8 cellular contexts compared by ENCODE assay signal in the genomic region with DNA sequence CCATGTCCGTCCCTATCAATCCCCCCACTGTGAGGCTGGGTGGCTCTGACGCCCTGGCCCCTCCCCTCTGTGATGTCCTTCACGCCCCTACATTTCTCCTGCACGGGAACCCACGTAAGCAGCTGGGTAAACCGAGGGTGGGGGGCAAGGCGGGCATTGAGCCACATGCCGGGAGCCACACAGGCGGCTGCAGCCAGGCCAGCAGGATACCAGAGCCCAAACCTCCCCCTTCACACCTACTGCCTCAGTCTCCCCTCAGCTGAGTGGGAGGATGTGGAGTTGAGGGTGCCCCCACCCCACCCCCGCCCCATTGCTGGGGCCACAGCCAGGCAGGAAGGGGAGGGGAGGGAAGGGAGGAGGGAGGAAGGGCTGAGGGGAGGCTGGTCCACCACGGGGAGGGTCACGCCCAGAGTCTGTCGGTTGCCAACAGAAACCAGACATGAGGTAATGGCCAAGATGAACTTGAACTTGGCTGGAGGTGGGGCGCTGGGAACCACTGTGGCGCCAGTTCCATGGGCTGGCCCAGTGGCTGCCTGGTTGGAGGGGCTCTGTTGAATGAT. TPM values are rescaled to one million over a fixed set of nuclear protein-coding genes. Genes with fewer than 3 reads are reported as not detected.
A peak's percentile ranks its signal among the peaks of the same experiment; 100 is the strongest.
DNase-seq lines count a peak whose midpoint lies in the region; ATAC-seq and TF ChIP-seq lines count a peak whose summit lies in the region.

No MANE protein-coding gene starts in this region.

- H2AFZ ChIP-seq in IMR-90 (replicated peaks; ENCODE audit: low read length, poor library complexity), result peak overlapping the region; percentile 72

- H3K27me3 ChIP-seq in IMR-90 (ENCODE audit: control insufficient read depth, insufficient read depth, low read length) (no peaks in the 10 kb centered on the region), kidney epithelial cell (ENCODE audit: control insufficient read depth, insufficient read depth, low read length) (no peaks in the 10 kb centered on the region)

- POLR2A ChIA-PET in IMR-90 (lab: Charles Lee; ENCODE audit: unreplicated experiment), result no interaction called here

- ATAC-seq in IMR-90 (ENCODE audit: low read depth) (peak; percentile 90), GM18519 (IDR thresholded peaks at IDR 0.05; ENCODE audit: low FRiP score, unreplicated experiment) (no peak), GM19023 (IDR thresholded peaks at IDR 0.05; ENCODE audit: unreplicated experiment) (no peak)

- H3K18ac ChIP-seq in IMR-90 (ENCODE audit: low read depth, low read length), result no peak overlapping the region

- H3K56ac ChIP-seq in IMR-90 (ENCODE audit: extremely low read depth, insufficient read depth, low read length), result no peak overlapping the region

- H3K23ac ChIP-seq in IMR-90 (ENCODE audit: low read depth, low read length), result peak overlapping the region; percentile 24; the same call in 1 of the 2 replicates

- H3K36me3 ChIP-seq in IMR-90 (ENCODE audit: control insufficient read depth, insufficient read depth, low read length) (peaks cover 42% of the 10 kb centered on the region), kidney epithelial cell (ENCODE audit: control insufficient read depth, insufficient read depth, low read length) (peaks cover 1% of the 10 kb centered on the region)

- TF ChIP-seq POLR2A in IMR-90 (IDR thresholded peaks at IDR 0.05; ENCODE audit: low read depth, low read length), result peak; percentile 34; the same call in 1 of the 2 replicates

- peak overlapping the region; percentile 67 for H3K4ac ChIP-seq in IMR-90 (ENCODE audit: low read depth, low read length)

- 0 out of 2 replicates have a peak overlapping the region, but pooled peaks have one; percentile 17 for H3K4me2 ChIP-seq in IMR-90 (ENCODE audit: low read depth, low read length)

- dilution Hi-C loops in IMR-90 (cut with HindIII; ENCODE audit: low sequenced_read_pairs, unreplicated experiment), result no loop called here

- H3K79me1 ChIP-seq in IMR-90 (ENCODE audit: low read depth in 1 of 2, low read length in 2 of 2), result peaks cover 37 to 70% of the 10 kb centered on the region in 2 experiments

- H2AK9ac ChIP-seq in IMR-90 (replicated peaks; ENCODE audit: low read depth, low read length, poor library complexity), result peak overlapping the region; percentile 90

- DNase-seq in IMR-90, result peak; percentile 94
- DNase-seq in cerebellar cortex (ENCODE audit: low spot score), result peak; percentile 42
- DNase-seq in kidney epithelial cell (ENCODE audit: low read depth), result peak; percentile 82
- peak; percentile 86 for DNase-seq in stromal cell of bone marrow (ENCODE audit: low read depth)
- DNase-seq in GM10266 (ENCODE audit: extremely low spot score), result no peak
- DNase-seq in activated CD4-positive, alpha-beta T cell treated with anti-CD3 and anti-CD28 coated beads, Interleukin-2, amount 50 U/mL, for 4 hours, result no peak

- H4K8ac ChIP-seq in IMR-90 (ENCODE audit: low read depth in 2 of 2, low read length in 2 of 2), result peak overlapping the region; percentile 51 to 74; a peak in 2 of 4 replicates

- no peaks in the 10 kb centered on the region for H3K9me3 ChIP-seq in IMR-90 (ENCODE audit: control insufficient read depth, insufficient read depth, low read length)

- in situ Hi-C loops in IMR-90 (cut with MboI; ENCODE audit: low sequenced_read_pairs), result no loop called here

- H3K14ac ChIP-seq in IMR-90 (replicated peaks; ENCODE audit: low read depth, low read length), result peak overlapping the region; percentile 50; the same call in 1 of the 2 replicates

- BruUV-seq in IMR-90 (replicated peaks; lab: Mats Ljungman, UMichigan), result no TSS peak

- H4K20me1 ChIP-seq in IMR-90 (ENCODE audit: insufficient read depth, low read length), result peaks cover 48% of the 10 kb centered on the region

- intact Hi-C loops in IMR-90 (cut with micrococcal nuclease), result no loop called here

- H3K4me1 ChIP-seq in IMR-90 (ENCODE audit: control insufficient read depth, insufficient read depth, low read length), result peaks cover 29% of the 10 kb centered on the region

- H2BK120ac ChIP-seq in IMR-90 (ENCODE audit: low read depth, low read length), result peak overlapping the region; percentile 65; the same call in 1 of the 2 replicates

- CTCF ChIA-PET in IMR-90 (lab: Yijun Ruan, JAX), result no interaction called here

- peak overlapping the region; percentile 18; the same call in 1 of the 2 replicates for H2BK20ac ChIP-seq in IMR-90 (ENCODE audit: low read depth, low read length)

- peak overlapping the region; percentile 24; the same call in 1 of the 2 replicates for H3K9ac ChIP-seq in IMR-90 (ENCODE audit: low read depth, low read length)

- H3K9me1 ChIP-seq in IMR-90 (ENCODE audit: insufficient read depth, low read length), result peaks cover 6% of the 10 kb centered on the region; the same call in 1 of the 2 replicates

- H4K91ac ChIP-seq in IMR-90 (ENCODE audit: insufficient read depth, low read depth, low read length), result peak overlapping the region; percentile 68

- H2BK5ac ChIP-seq in IMR-90 (ENCODE audit: low read depth, low read length, poor library complexity, severe bottlenecking), result peak overlapping the region; percentile 57

- no peak for TF ChIP-seq CTCF in IMR-90 (conservative IDR thresholded peaks at IDR 0.05; ENCODE audit: low read depth, low read length)
- TF ChIP-seq CTCF in kidney epithelial cell (IDR thresholded peaks at IDR 0.05; ENCODE audit: insufficient read depth, low read length, poor library complexity, severe bottlenecking), result no peak
- TF ChIP-seq CTCF in GM10266 (IDR thresholded peaks at IDR 0.05; ENCODE audit: control insufficient read depth, insufficient read depth, low read depth, missing control alignments), result no peak

- WGBS in IMR-90 (ENCODE audit: extremely low coverage in 2 of 2, insufficient read length in 1 of 2), 2 experiments, result 40% methylated on average over 1 of the region's 15 CpGs; no CpG with 5 or more reads in 1 of the 2 experiments

- peak overlapping the region; percentile 51 for H3K27ac ChIP-seq in IMR-90 (ENCODE audit: insufficient read depth, low read length)

- no peak overlapping the region for H4K5ac ChIP-seq in IMR-90 (ENCODE audit: low read depth, low read length)

- H2AK5ac ChIP-seq in IMR-90 (ENCODE audit: low read depth, low read length), result peak overlapping the region; percentile 94

- H3K4me3 ChIP-seq in IMR-90 (ENCODE audit: insufficient read depth, low read depth, low read length) (no peak overlapping the region), kidney epithelial cell (ENCODE audit: low read depth, low read length) (no peak overlapping the region)

- TF ChIP-seq RAD21 in IMR-90 (IDR thresholded peaks at IDR 0.05; ENCODE audit: low read length), result no peak

- peak overlapping the region; percentile 90 for H2BK15ac ChIP-seq in IMR-90 (ENCODE audit: low read depth, low read length)

TF ChIP-seq in IMR-90, 13 proteins besides CTCF, POLR2A, EP300 and RAD21:
- TF ChIP-seq SMC3 (IDR thresholded peaks at IDR 0.05; ENCODE audit: low read depth, low read length), result no peak
- TF ChIP-seq MXI1 (IDR thresholded peaks at IDR 0.05; ENCODE audit: borderline replicate concordance, low read depth, low read length), result peak; percentile 72; the same call in 1 of the 2 replicates
- peak; percentile 95 for TF ChIP-seq MAZ (IDR thresholded peaks at IDR 0.05; ENCODE audit: borderline replicate concordance, low read depth, low read length)
- TF ChIP-seq NFE2L2 (IDR thresholded peaks at IDR 0.05; ENCODE audit: low read depth, low read length), result no peak
- TF ChIP-seq BHLHE40 (IDR thresholded peaks at IDR 0.05; ENCODE audit: low read depth, low read length), result peak; percentile 55; the same call in 1 of the 2 replicates
- TF ChIP-seq, protein P1, sequence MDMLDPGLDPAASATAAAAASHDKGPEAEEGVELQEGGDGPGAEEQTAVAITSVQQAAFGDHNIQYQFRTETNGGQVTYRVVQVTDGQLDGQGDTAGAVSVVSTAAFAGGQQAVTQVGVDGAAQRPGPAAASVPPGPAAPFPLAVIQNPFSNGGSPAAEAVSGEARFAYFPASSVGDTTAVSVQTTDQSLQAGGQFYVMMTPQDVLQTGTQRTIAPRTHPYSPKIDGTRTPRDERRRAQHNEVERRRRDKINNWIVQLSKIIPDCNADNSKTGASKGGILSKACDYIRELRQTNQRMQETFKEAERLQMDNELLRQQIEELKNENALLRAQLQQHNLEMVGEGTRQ (IDR thresholded peaks at IDR 0.05; ENCODE audit: low read depth, low read length), result 0 out of 2 replicates have a peak, but pooled peaks have one; percentile 19
- no peak for TF ChIP-seq MAFK (IDR thresholded peaks at IDR 0.05; ENCODE audit: low read depth, low read length)
- TF ChIP-seq, protein P2, sequence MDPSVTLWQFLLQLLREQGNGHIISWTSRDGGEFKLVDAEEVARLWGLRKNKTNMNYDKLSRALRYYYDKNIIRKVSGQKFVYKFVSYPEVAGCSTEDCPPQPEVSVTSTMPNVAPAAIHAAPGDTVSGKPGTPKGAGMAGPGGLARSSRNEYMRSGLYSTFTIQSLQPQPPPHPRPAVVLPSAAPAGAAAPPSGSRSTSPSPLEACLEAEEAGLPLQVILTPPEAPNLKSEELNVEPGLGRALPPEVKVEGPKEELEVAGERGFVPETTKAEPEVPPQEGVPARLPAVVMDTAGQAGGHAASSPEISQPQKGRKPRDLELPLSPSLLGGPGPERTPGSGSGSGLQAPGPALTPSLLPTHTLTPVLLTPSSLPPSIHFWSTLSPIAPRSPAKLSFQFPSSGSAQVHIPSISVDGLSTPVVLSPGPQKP (IDR thresholded peaks at IDR 0.05; ENCODE audit: borderline replicate concordance, low read depth, low read length), result no peak
- peak; percentile 11; the same call in 1 of the 2 replicates for TF ChIP-seq CEBPB (IDR thresholded peaks at IDR 0.05; ENCODE audit: low read depth, low read length)

RNA-seq across cellular contexts. Expression of a gene that starts 20.9 kb away (rescaled TPM):
- total RNA-seq in IMR-90 (2012; rRNA removed) (not detected in 2 replicates), kidney epithelial cell (8.1 and 14.7 TPM in 2 replicates)
- polyA plus RNA-seq in IMR-90 (2012; rRNA removed), result not detected in 2 replicates
- polyA plus RNA-seq in IMR-90 (2012; cell fraction: cytosol; rRNA removed), result 0.09 TPM in 1 of 2 replicates, not detected in the other
- polyA plus RNA-seq in IMR-90 (2012; cell fraction: nucleus; rRNA removed; ENCODE audit: low replicate concordance), result not detected in 2 replicates

RNA-seq across cellular contexts. Expression of a gene that starts 23.8 kb away (rescaled TPM):
- not detected in 2 replicates for total RNA-seq in IMR-90 (2012; rRNA removed)
- polyA plus RNA-seq in IMR-90 (2012; rRNA removed), result not detected in 2 replicates
- polyA plus RNA-seq in IMR-90 (2012; cell fraction: cytosol; rRNA removed), result not detected in 2 replicates
- not detected in 2 replicates for polyA plus RNA-seq in IMR-90 (2012; cell fraction: nucleus; rRNA removed; ENCODE audit: low replicate concordance)
- 0.62 and 1.2 TPM in 2 replicates for total RNA-seq in kidney epithelial cell

RNA-seq across cellular contexts. Expression of a gene that starts 41.1 kb away (rescaled TPM):
- total RNA-seq in IMR-90 (2012; rRNA removed) (3.2 and 4.2 TPM in 2 replicates), kidney epithelial cell (32.9 and 33.0 TPM in 2 replicates)
- polyA plus RNA-seq in IMR-90 (2012; rRNA removed), result 9.2 and 13.6 TPM in 2 replicates
- polyA plus RNA-seq in IMR-90 (2012; cell fraction: cytosol; rRNA removed), result 19.8 and 19.9 TPM in 2 replicates
- polyA plus RNA-seq in IMR-90 (2012; cell fraction: nucleus; rRNA removed; ENCODE audit: low replicate concordance), result 5.3 and 24.1 TPM in 2 replicates

RNA-seq across cellular contexts. Expression of a gene that starts 46.7 kb away (rescaled TPM):
- total RNA-seq in IMR-90 (2012; rRNA removed) (21.5 and 24.4 TPM in 2 replicates), kidney epithelial cell (51.9 and 57.6 TPM in 2 replicates)
- polyA plus RNA-seq in IMR-90 (2012; rRNA removed), result 47.8 and 56.3 TPM in 2 replicates
- polyA plus RNA-seq in IMR-90 (2012; cell fraction: cytosol; rRNA removed), result 34.0 and 49.4 TPM in 2 replicates
- polyA plus RNA-seq in IMR-90 (2012; cell fraction: nucleus; rRNA removed; ENCODE audit: low replicate concordance), result 57.9 and 195 TPM in 2 replicates

Comparison
In these comparisons a context has a peak if more than half of its experiments do, and no peak if none do; other contexts are left out.
1. DNase-seq: peak in IMR-90 (single experiment), cerebellar cortex (single experiment), kidney epithelial cell (single experiment) and stromal cell of bone marrow (single experiment); none in GM10266 (single experiment) and activated CD4-positive, alpha-beta T cell treated with anti-CD3 and anti-CD28 coated beads, Interleukin-2, amount 50 U/mL, for 4 hours (0 of 2).